ENCODE assay signal across 8 cellular contexts in genomic region chr7:7182156-7183060, GRCh38. TPM values are rescaled to one million over a fixed set of nuclear protein-coding genes. Genes with fewer than 3 reads are reported as not detected.
A peak's percentile ranks its signal among the peaks of the same experiment; 100 is the strongest.
DNase-seq lines count a peak whose midpoint lies in the region; TF ChIP-seq lines count a peak whose summit lies in the region.

C1GALT1 (plus strand) TSS chr7:7182544; CDS start chr7:7234320, 51,776 bp downstream.

- peaks cover 34% of the 10 kb centered on the region for H3K79me2 ChIP-seq in neural cell (replicated peaks; ENCODE audit: insufficient read depth, low read length)

- peak; percentile 54 for TF ChIP-seq CTCF in fibroblast of villous mesenchyme (IDR thresholded peaks at IDR 0.05; ENCODE audit: insufficient read depth, low read depth, low read length)
- peak; percentile 63 for TF ChIP-seq CTCF in neural cell (IDR thresholded peaks at IDR 0.05; ENCODE audit: poor library complexity, severe bottlenecking)
- peak in 5 of 7 experiments; percentile 34 to 57 (median 43) for TF ChIP-seq CTCF in stomach (IDR thresholded peaks at IDR 0.05)

- intact Hi-C loops in stomach (cut with DNase I; ENCODE audit: low total_unique reads), result no loop called here

- H3K27ac ChIP-seq in neural cell (ENCODE audit: low read length) (peak within 1 kb of the TSS; percentile 91), stomach (peak within 1 kb of the TSS; percentile 96 to 99 (median 98))

- peak within 1 kb of the TSS; percentile 90 for H3K9ac ChIP-seq in neural cell (ENCODE audit: low read length)

- H3K36me3 ChIP-seq in HAP-1 (replicated peaks) (no peaks in the 10 kb centered on the region), MG63 (peaks cover 8% of the 10 kb centered on the region; the same call in 1 of the 2 replicates), neural cell (ENCODE audit: insufficient read depth, low read length) (no peaks in the 10 kb centered on the region), stomach (no peaks in the 10 kb centered on the region)

- 0 to 1% (median 0%) methylated on average over 14 to 82 of the region's 82 CpGs for WGBS in stomach, 5 donors

- H3K4me3 ChIP-seq in HAP-1, result peak within 1 kb of the TSS; percentile 87
- peak within 1 kb of the TSS; percentile 97 for H3K4me3 ChIP-seq in MG63
- peak within 1 kb of the TSS; percentile 94 for H3K4me3 ChIP-seq in fibroblast of villous mesenchyme (ENCODE audit: low read depth, low read length)
- peak within 1 kb of the TSS; percentile 83 for H3K4me3 ChIP-seq in neural cell (ENCODE audit: low read length)
- peak within 1 kb of the TSS; percentile 60 to 91 (median 84) for H3K4me3 ChIP-seq in stomach

- no peak for TF ChIP-seq EP300 in neural cell (conservative IDR thresholded peaks at IDR 0.05; ENCODE audit: poor library complexity, severe bottlenecking)
- TF ChIP-seq EP300 in stomach (IDR thresholded peaks at IDR 0.05), result no peak

- DNase-seq in GDM1 (lab: John Stamatoyannopoulos, UW) (peak; percentile 98), HAP-1 (ENCODE audit: low spot score in 2 of 2) (peak; percentile 93 to 98), MG63 (peak; percentile 97), SHP77 treated with DMSO at 0.1 percent for 48 hours (lab: John Stamatoyannopoulos, UW) (peak; percentile 97), activated gamma-delta T cell (lab: John Stamatoyannopoulos, UW) (peak; percentile 96), fibroblast of villous mesenchyme (ENCODE audit: low read depth) (peak; percentile 98), stomach (peak; percentile 98)

- H3K4me1 ChIP-seq in HAP-1 (peaks cover 18% of the 10 kb centered on the region), stomach (peaks cover 2 to 49% (median 27%) of the 10 kb centered on the region in 4 donors)

- H3K4me2 ChIP-seq in neural cell (ENCODE audit: low read length), result peak within 1 kb of the TSS; percentile 78

- peak; percentile 45 for TF ChIP-seq RAD21 in neural cell (conservative IDR thresholded peaks at IDR 0.05)

- TF ChIP-seq POLR2A in stomach (IDR thresholded peaks at IDR 0.05), result peak in 3 of 4 donors; percentile 80 to 87 (median 80)

- H3K27me3 ChIP-seq in HAP-1 (ENCODE audit: low read depth) (no peaks in the 10 kb centered on the region), MG63 (no peaks in the 10 kb centered on the region), neural cell (ENCODE audit: insufficient read depth, low read depth, low read length) (no peaks in the 10 kb centered on the region), stomach (no peaks in the 10 kb centered on the region)

- in situ Hi-C loops in HAP-1 (cut with MboI; ENCODE audit: low sequenced_read_pairs), result no loop called here

- peaks cover 10% of the 10 kb centered on the region for H3F3A ChIP-seq in neural cell (ENCODE audit: insufficient read depth, low read length, poor library complexity, severe bottlenecking)

- H3K9me2 ChIP-seq in neural cell (ENCODE audit: insufficient read depth, low read length), result no peaks in the 10 kb centered on the region

- no peaks in the 10 kb centered on the region for H4K20me1 ChIP-seq in neural cell (ENCODE audit: insufficient read depth)

- H3K9me3 ChIP-seq in HAP-1 (no peaks in the 10 kb centered on the region), MG63 (no peaks in the 10 kb centered on the region), neural cell (ENCODE audit: low read length) (no peaks in the 10 kb centered on the region), stomach (no peaks in the 10 kb centered on the region)

- peak within 1 kb of the TSS; percentile 91 for H2AFZ ChIP-seq in neural cell (ENCODE audit: low read depth, low read length)

TF ChIP-seq in neural cell, 6 proteins besides CTCF, POLR2A, EP300 and RAD21:
- peak; percentile 83 for TF ChIP-seq REST (IDR thresholded peaks at IDR 0.05; ENCODE audit: borderline replicate concordance)
- TF ChIP-seq SMC3 (conservative IDR thresholded peaks at IDR 0.05; ENCODE audit: poor library complexity), result peak; percentile 63
- peak; percentile 88 for TF ChIP-seq POLR2AphosphoS5 (IDR thresholded peaks at IDR 0.05)
- peak; percentile 89 for TF ChIP-seq TAF1 (IDR thresholded peaks at IDR 0.05; ENCODE audit: low read depth)
- TF ChIP-seq MXI1 (conservative IDR thresholded peaks at IDR 0.05; ENCODE audit: poor library complexity, severe bottlenecking), result peak; percentile 49
- no peak for TF ChIP-seq EZH2 (IDR thresholded peaks at IDR 0.05; ENCODE audit: borderline replicate concordance, insufficient read depth, low read length, poor library complexity, severe bottlenecking)

RNA-seq across cellular contexts. Expression of gene C1GALT1, which starts in this region (rescaled TPM):
- 16.3 and 58.8 TPM in 2 replicates for total RNA-seq in MG63 (2014; rRNA removed; shearing (Covaris generic); ENCODE audit: low replicate concordance)
- 11.7 and 13.9 TPM in 2 replicates for total RNA-seq in fibroblast of villous mesenchyme
- 13.9 and 25.0 TPM in 2 replicates for polyA plus RNA-seq in neural cell
- 25.8 and 36.6 TPM in 2 replicates for polyA minus RNA-seq in neural cell
- total RNA-seq in stomach, result 10 to 100 TPM in 4 of 5 donors, 1 to 10 TPM in 1; 2.6 to 50.9 (median 25.1) TPM
- 1 to 10 TPM; 2.7 to 9.3 (median 4.0) TPM for polyA plus RNA-seq in stomach

Comparison
In these comparisons a context has a peak if more than half of its experiments do, and no peak if none do; other contexts are left out.
1. Peak in every context shown above with its lines: DNase-seq, H3K4me3 ChIP-seq and H3K27ac ChIP-seq.